Comparison of ENCODE assay signal across 1 cellular context in genomic region chr19:10332965-10333757, GRCh38.
TF ChIP-seq lines count a peak whose summit lies in the region.

Gene RAVER1 (minus strand): TSS chr19:10333529. CDS start chr19:10333507, 22 bp downstream.

TF ChIP-seq in HEK293, 187 proteins besides CTCF, POLR2A, EP300 and RAD21 (continued from another document and continues in another):
- TF ChIP-seq ZNF777 (tag by site-specific recombination; IDR thresholded peaks at IDR 0.05; ENCODE audit: borderline replicate concordance) (0 out of 2 replicates have a peak, but pooled peaks have one; percentile 12), ZNF202 (tag by site-specific recombination; IDR thresholded peaks at IDR 0.05; ENCODE audit: borderline replicate concordance) (no peak), ZNF174 (tag by site-specific recombination; IDR thresholded peaks at IDR 0.05) (no peak), ZNF2 (tag by site-specific recombination; IDR thresholded peaks at IDR 0.05) (peak; percentile 94; the same call in 1 of the 2 replicates), ZNF677 (tag by site-specific recombination; IDR thresholded peaks at IDR 0.05) (no peak), ZNF518A (tag by site-specific recombination; conservative IDR thresholded peaks at IDR 0.05; ENCODE audit: low read depth) (no peak), ZNF112 (tag by site-specific recombination; IDR thresholded peaks at IDR 0.05) (no peak), ZNF571 (tag by site-specific recombination; IDR thresholded peaks at IDR 0.05) (no peak), ZBTB1 (tag by site-specific recombination; IDR thresholded peaks at IDR 0.05) (peak; percentile 32; the same call in 1 of the 2 replicates), ZNF529 (tag by site-specific recombination; IDR thresholded peaks at IDR 0.05; ENCODE audit: insufficient replicate concordance) (no peak), ZSCAN4 (tag by site-specific recombination; IDR thresholded peaks at IDR 0.05) (peak; percentile 41; the same call in 1 of the 2 replicates), ZFP37 (tag by site-specific recombination; IDR thresholded peaks at IDR 0.05) (peak; percentile 88), WT1 (tag by site-specific recombination; IDR thresholded peaks at IDR 0.05) (peak; percentile 68; the same call in 1 of the 2 replicates), ZNF324 (tag by site-specific recombination; IDR thresholded peaks at IDR 0.05) (peak; percentile 95), HOXC10 (CRISPR knock-in tag; IDR thresholded peaks at IDR 0.05) (no peak), ZNF10 (tag by site-specific recombination; IDR thresholded peaks at IDR 0.05) (0 out of 2 replicates have a peak, but pooled peaks have one; percentile 34), ZNF114 (tag by site-specific recombination; IDR thresholded peaks at IDR 0.05) (no peak), ZNF398 (tag by site-specific recombination; IDR thresholded peaks at IDR 0.05) (peak; percentile 71), ZNF549 (tag by site-specific recombination; IDR thresholded peaks at IDR 0.05) (no peak), ZNF670 (tag by site-specific recombination; IDR thresholded peaks at IDR 0.05; ENCODE audit: low read depth) (no peak), OSR2 (tag by site-specific recombination; IDR thresholded peaks at IDR 0.05) (no peak; the same call in 1 of the 2 replicates), REST (tag by site-specific recombination; IDR thresholded peaks at IDR 0.05) (peak; percentile 85; the same call in 1 of the 2 replicates), ZBTB7A (tag by site-specific recombination; IDR thresholded peaks at IDR 0.05; ENCODE audit: low read depth) (peak; percentile 90; the same call in 1 of the 2 replicates), SCRT1 (tag by site-specific recombination; IDR thresholded peaks at IDR 0.05; ENCODE audit: borderline replicate concordance) (peak; percentile 94), ZBTB20 (tag by site-specific recombination; IDR thresholded peaks at IDR 0.05) (peak; percentile 76; the same call in 1 of the 2 replicates), ZNF157 (tag by site-specific recombination; IDR thresholded peaks at IDR 0.05) (no peak), ZNF785 (tag by site-specific recombination; IDR thresholded peaks at IDR 0.05) (peak; percentile 95), ZNF140 (tag by site-specific recombination; IDR thresholded peaks at IDR 0.05) (no peak), ZNF660 (tag by site-specific recombination; IDR thresholded peaks at IDR 0.05) (peak; percentile 78), ZBTB44 (tag by site-specific recombination; IDR thresholded peaks at IDR 0.05) (no peak; the same call in 1 of the 2 replicates), ZNF239 (tag by site-specific recombination; IDR thresholded peaks at IDR 0.05) (peak; percentile 62; the same call in 1 of the 2 replicates), ZNF23 (tag by site-specific recombination; IDR thresholded peaks at IDR 0.05; ENCODE audit: borderline replicate concordance) (no peak), ZNF621 (tag by site-specific recombination; IDR thresholded peaks at IDR 0.05) (no peak), ZBTB21 (tag by site-specific recombination; IDR thresholded peaks at IDR 0.05) (no peak), ZNF626 (tag by site-specific recombination; IDR thresholded peaks at IDR 0.05) (no peak), YY2 (tag by site-specific recombination; IDR thresholded peaks at IDR 0.05) (peak; percentile 83), ZBTB8A (tag by site-specific recombination; IDR thresholded peaks at IDR 0.05) (peak; percentile 74), SP3 (tag by site-specific recombination; IDR thresholded peaks at IDR 0.05) (peak; percentile 92), GLIS1 (tag by site-specific recombination; IDR thresholded peaks at IDR 0.05) (peak; percentile 89), ZNF350 (tag by site-specific recombination; IDR thresholded peaks at IDR 0.05) (no peak), PATZ1 (tag by site-specific recombination; IDR thresholded peaks at IDR 0.05) (peak; percentile 98), ZNF138 (tag by site-specific recombination; IDR thresholded peaks at IDR 0.05; ENCODE audit: borderline replicate concordance) (no peak), ZNF521 (tag by site-specific recombination; IDR thresholded peaks at IDR 0.05) (no peak)
- TF ChIP-seq, protein P1, sequence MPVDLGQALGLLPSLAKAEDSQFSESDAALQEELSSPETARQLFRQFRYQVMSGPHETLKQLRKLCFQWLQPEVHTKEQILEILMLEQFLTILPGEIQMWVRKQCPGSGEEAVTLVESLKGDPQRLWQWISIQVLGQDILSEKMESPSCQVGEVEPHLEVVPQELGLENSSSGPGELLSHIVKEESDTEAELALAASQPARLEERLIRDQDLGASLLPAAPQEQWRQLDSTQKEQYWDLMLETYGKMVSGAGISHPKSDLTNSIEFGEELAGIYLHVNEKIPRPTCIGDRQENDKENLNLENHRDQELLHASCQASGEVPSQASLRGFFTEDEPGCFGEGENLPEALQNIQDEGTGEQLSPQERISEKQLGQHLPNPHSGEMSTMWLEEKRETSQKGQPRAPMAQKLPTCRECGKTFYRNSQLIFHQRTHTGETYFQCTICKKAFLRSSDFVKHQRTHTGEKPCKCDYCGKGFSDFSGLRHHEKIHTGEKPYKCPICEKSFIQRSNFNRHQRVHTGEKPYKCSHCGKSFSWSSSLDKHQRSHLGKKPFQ (tag by site-specific recombination; IDR thresholded peaks at IDR 0.05): peak; percentile 39; the same call in 1 of the 2 replicates
- TF ChIP-seq, protein P2, sequence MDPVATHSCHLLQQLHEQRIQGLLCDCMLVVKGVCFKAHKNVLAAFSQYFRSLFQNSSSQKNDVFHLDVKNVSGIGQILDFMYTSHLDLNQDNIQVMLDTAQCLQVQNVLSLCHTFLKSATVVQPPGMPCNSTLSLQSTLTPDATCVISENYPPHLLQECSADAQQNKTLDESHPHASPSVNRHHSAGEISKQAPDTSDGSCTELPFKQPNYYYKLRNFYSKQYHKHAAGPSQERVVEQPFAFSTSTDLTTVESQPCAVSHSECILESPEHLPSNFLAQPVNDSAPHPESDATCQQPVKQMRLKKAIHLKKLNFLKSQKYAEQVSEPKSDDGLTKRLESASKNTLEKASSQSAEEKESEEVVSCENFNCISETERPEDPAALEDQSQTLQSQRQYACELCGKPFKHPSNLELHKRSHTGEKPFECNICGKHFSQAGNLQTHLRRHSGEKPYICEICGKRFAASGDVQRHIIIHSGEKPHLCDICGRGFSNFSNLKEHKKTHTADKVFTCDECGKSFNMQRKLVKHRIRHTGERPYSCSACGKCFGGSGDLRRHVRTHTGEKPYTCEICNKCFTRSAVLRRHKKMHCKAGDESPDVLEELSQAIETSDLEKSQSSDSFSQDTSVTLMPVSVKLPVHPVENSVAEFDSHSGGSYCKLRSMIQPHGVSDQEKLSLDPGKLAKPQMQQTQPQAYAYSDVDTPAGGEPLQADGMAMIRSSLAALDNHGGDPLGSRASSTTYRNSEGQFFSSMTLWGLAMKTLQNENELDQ (tag by site-specific recombination; IDR thresholded peaks at IDR 0.05; ENCODE audit: low read depth): no peak
